In genomic region chr19:55147408-55148251, GRCh38 we compare ENCODE assay signal across 17 cellular contexts. TPM values are rescaled to one million over a fixed set of nuclear protein-coding genes. Genes with fewer than 3 reads are reported as not detected.
DNase-seq lines count a peak whose midpoint lies in the region; ATAC-seq and TF ChIP-seq lines count a peak whose summit lies in the region.
"Had no signal": no experiment of that assay in that cellular context is flagged by ENCODE, and none has a peak within 500 bp of the region (broad histone marks: within the 10 kb centered on the region; RNA-seq: fewer than 3 reads in every experiment).

No MANE protein-coding gene starts in this region.

- H3K4me3 Mint-ChIP-seq in neural progenitor cell: no peak overlapping the region
- H3K4me3 Mint-ChIP-seq: CD4-positive, alpha-beta T cell; stimulated activated memory B cell treated with anti-CD40 and anti-IgM and Interleukin-4, amounts not matched to agents 10 μg/mL and 1 μg/mL and 100 μg/mL, for 72 hours had no signal

- no peaks in the 10 kb centered on the region for H3K79me2 ChIP-seq in neural progenitor cell (ENCODE audit: low read depth)

- TF ChIP-seq CTCF in WERI-Rb-1 (IDR thresholded peaks at IDR 0.05; ENCODE audit: low read depth, low read length) (no peak), neural progenitor cell (IDR thresholded peaks at IDR 0.05) (no peak)

- H3K27ac Mint-ChIP-seq in neural progenitor cell: no peak overlapping the region
- H3K27ac Mint-ChIP-seq: CD4-positive, alpha-beta T cell; stimulated activated memory B cell treated with anti-CD40 and anti-IgM and Interleukin-4, amounts not matched to agents 10 μg/mL and 1 μg/mL and 100 μg/mL, for 72 hours; type B pancreatic cell had no signal

- peak overlapping the region; percentile 71 for H3K4me2 ChIP-seq in neural progenitor cell

- peaks cover 19% of the 10 kb centered on the region for H3K4me1 Mint-ChIP-seq in neural progenitor cell

- H3K36me3 Mint-ChIP-seq in neural progenitor cell: no peaks in the 10 kb centered on the region
- H3K36me3 Mint-ChIP-seq: stimulated activated memory B cell treated with anti-CD40 and anti-IgM and Interleukin-4, amounts not matched to agents 10 μg/mL and 1 μg/mL and 100 μg/mL, for 72 hours; type B pancreatic cell had no signal

- H3K4me3 ChIP-seq in HUES6 (ENCODE audit: low read depth, low read length) (peak overlapping the region; percentile 74), WERI-Rb-1 (ENCODE audit: low read depth, low read length) (peak overlapping the region; percentile 65), neural progenitor cell (peak overlapping the region; percentile 57)

- no peak overlapping the region for H3K9ac ChIP-seq in HUES6 (ENCODE audit: low read length)
- H3K9ac ChIP-seq in neural progenitor cell: no peak overlapping the region

- peaks cover 2% of the 10 kb centered on the region for H3K9me3 Mint-ChIP-seq in neural progenitor cell
- H3K9me3 Mint-ChIP-seq: type B pancreatic cell had no signal

- peaks cover 54% of the 10 kb centered on the region for H3K27me3 Mint-ChIP-seq in neural progenitor cell (ENCODE audit: insufficient read depth, low read depth)

- no peak overlapping the region for H2AFZ ChIP-seq in neural progenitor cell (replicated peaks)

- no peaks in the 10 kb centered on the region for H3K9me3 ChIP-seq in HUES6 (ENCODE audit: control insufficient read depth, insufficient read depth, low read depth, low read length)
- H3K9me3 ChIP-seq in WERI-Rb-1 (ENCODE audit: severe bottlenecking): peaks cover 16% of the 10 kb centered on the region
- no peaks in the 10 kb centered on the region for H3K9me3 ChIP-seq in neural progenitor cell (ENCODE audit: low read depth)

- no peaks in the 10 kb centered on the region for H4K20me1 ChIP-seq in neural progenitor cell (ENCODE audit: low read depth)

- H3K27ac ChIP-seq in HUES6 (ENCODE audit: low read depth, low read length) (no peak overlapping the region), WERI-Rb-1 (peak overlapping the region; percentile 24), neural progenitor cell (no peak overlapping the region)

- peak; percentile 50 for DNase-seq in DMS53 (lab: John Stamatoyannopoulos, UW)
- DNase-seq in DMS53 treated with DMSO at 0.1 percent for 48 hours (lab: John Stamatoyannopoulos, UW; ENCODE audit: unreplicated experiment): no peak
- DNase-seq in WERI-Rb-1: peak; percentile 62
- peak; percentile 83 for DNase-seq in neural progenitor cell (ENCODE audit: low spot score)
- DNase-seq in inferior parietal cortex (ENCODE audit: extremely low spot score): no peak
- DNase-seq: activated CD4-positive, CD25-positive, alpha-beta regulatory T cell treated with anti-CD3 and anti-CD28 coated beads, Interleukin-2, amount 50 U/mL, for 72 hours; activated gamma-delta T cell; amniotic stem cell; CD4-positive, alpha-beta T cell; posterior cingulate gyrus had no signal

- H3K36me3 ChIP-seq in HUES6 (ENCODE audit: control insufficient read depth, insufficient read depth, low read length) (peaks cover 12% of the 10 kb centered on the region), WERI-Rb-1 (peaks cover 4% of the 10 kb centered on the region; the same call in 1 of the 2 replicates), neural progenitor cell (no peaks in the 10 kb centered on the region)

- H3K27me3 ChIP-seq in HUES6 (ENCODE audit: control insufficient read depth, insufficient read depth, low read length): no peaks in the 10 kb centered on the region
- no peaks in the 10 kb centered on the region for H3K27me3 ChIP-seq in WERI-Rb-1 (ENCODE audit: insufficient read depth, low read depth, severe bottlenecking)
- no peaks in the 10 kb centered on the region for H3K27me3 ChIP-seq in neural progenitor cell

- H3F3A ChIP-seq in neural progenitor cell (ENCODE audit: low read depth): peaks cover 45% of the 10 kb centered on the region

- H3K4me1 ChIP-seq in HUES6 (ENCODE audit: control insufficient read depth, insufficient read depth, low read length) (peaks cover 26% of the 10 kb centered on the region), neural progenitor cell (peaks cover 23% of the 10 kb centered on the region)

- ATAC-seq in HG03457 (IDR thresholded peaks at IDR 0.05; ENCODE audit: unreplicated experiment): no peak
- ATAC-seq in GM18867 (IDR thresholded peaks at IDR 0.05; ENCODE audit: unreplicated experiment): no peak

RNA-seq across cellular contexts. Expression of gene TNNT1, which starts 1.4 kb away (rescaled TPM):
- total RNA-seq in neural progenitor cell (ENCODE audit: low replicate concordance): 74.1 and 121 TPM in 2 replicates
- total RNA-seq: CD4-positive, alpha-beta T cell had no signal

RNA-seq across cellular contexts. Expression of gene TNNI3, which starts 9.9 kb away (rescaled TPM):
- 22.2 and 41.0 TPM in 2 replicates for total RNA-seq in neural progenitor cell (ENCODE audit: low replicate concordance)
- total RNA-seq: CD4-positive, alpha-beta T cell; liver; T-helper 2 cell treated with Interferon-gamma antibody and Interleukin-4, amounts not matched to agents 100 ng/mL and 5 ng/mL, for 36 hours had no signal

RNA-seq across cellular contexts. Expression of gene DNAAF3, which starts 18.8 kb away (rescaled TPM):
- 9.1 and 12.0 TPM in 2 replicates for total RNA-seq in neural progenitor cell (ENCODE audit: low replicate concordance)
- total RNA-seq: CD4-positive, alpha-beta T cell had no signal

RNA-seq across cellular contexts. Expression of gene PPP1R12C, which starts 30.2 kb away (rescaled TPM):
- total RNA-seq in neural progenitor cell (ENCODE audit: low replicate concordance): 21.8 and 62.7 TPM in 2 replicates

RNA-seq across cellular contexts. Expression of gene SYT5, which starts 32.5 kb away (rescaled TPM):
- total RNA-seq in neural progenitor cell (ENCODE audit: low replicate concordance): 0.22 TPM in 1 of 2 replicates, not detected in the other
- total RNA-seq: T-helper 2 cell treated with Interferon-gamma antibody and Interleukin-4, amounts not matched to agents 100 ng/mL and 5 ng/mL, for 36 hours had no signal

Comparison
In these comparisons a context has a peak if more than half of its experiments do, and no peak if none do; other contexts are left out.
1. DNase-seq: peak in DMS53 (single experiment), WERI-Rb-1 (single experiment) and neural progenitor cell (single experiment); none in DMS53 treated with DMSO at 0.1 percent for 48 hours (single experiment) and inferior parietal cortex (single experiment).
2. Peak in every context shown above with its lines, with median percentiles within 50 percentile points of each other: H3K4me3 ChIP-seq.